Comparison of ENCODE assay signal across 11 cellular contexts in the genomic region with DNA sequence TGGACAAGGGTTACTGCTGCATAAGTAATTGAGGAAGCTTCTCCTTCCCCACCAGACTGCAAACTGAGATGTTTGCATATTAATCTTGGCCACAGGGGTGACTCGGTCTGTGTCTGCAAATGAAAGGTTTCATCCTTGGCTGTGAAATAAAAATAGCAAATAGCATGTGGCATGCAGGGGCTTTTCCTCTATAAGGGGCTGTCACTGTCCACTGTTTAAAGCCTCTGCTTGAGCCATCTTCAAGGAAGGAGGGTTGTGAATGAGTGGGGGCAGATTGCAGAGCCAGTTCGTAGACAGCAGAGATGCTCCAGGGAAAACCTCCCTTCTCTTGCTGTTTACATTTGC. TPM values are rescaled to one million over a fixed set of nuclear protein-coding genes. Genes with fewer than 3 reads are reported as not detected.
A peak's percentile ranks its signal among the peaks of the same experiment; 100 is the strongest.
DNase-seq lines count a peak whose midpoint lies in the region; ATAC-seq and TF ChIP-seq lines count a peak whose summit lies in the region.
"Had no signal": no experiment of that assay in that cellular context is flagged by ENCODE, and none has a peak within 500 bp of the region (broad histone marks: within the 10 kb centered on the region; RNA-seq: fewer than 3 reads in every experiment).

No MANE protein-coding gene starts in this region.

- H4K8ac ChIP-seq in mesenchymal stem cell (ENCODE audit: low read length): no peak overlapping the region

- H3K4me1 Mint-ChIP-seq in HFFc6 (ENCODE audit: low read depth): peaks cover 39% of the 10 kb centered on the region

- POLR2A ChIA-PET in PC-3 (lab: Charles Lee; ENCODE audit: unreplicated experiment): no interaction called here

- H3K27ac Mint-ChIP-seq in HFFc6: peak overlapping the region; percentile 16; the same call in 1 of the 2 replicates
- H3K27ac Mint-ChIP-seq: activated CD8-positive, alpha-beta T cell treated with anti-CD3 and anti-CD28 coated beads for 36 hours had no signal

- no peaks in the 10 kb centered on the region for H4K20me1 ChIP-seq in PC-3 (ENCODE audit: low read length)

- ATAC-seq in GM18505 (IDR thresholded peaks at IDR 0.05; ENCODE audit: unreplicated experiment) (no peak), PC-3 (peak; percentile 41), GM21528 (IDR thresholded peaks at IDR 0.05; ENCODE audit: low FRiP score, unreplicated experiment) (no peak)
- ATAC-seq: activated CD8-positive, alpha-beta T cell treated with anti-CD3 and anti-CD28 coated beads for 36 hours; gastrocnemius medialis had no signal

- no peak overlapping the region for H2BK120ac ChIP-seq in mesenchymal stem cell (ENCODE audit: low read depth, low read length)

- TF ChIP-seq POLR2A in GM18505 (IDR thresholded peaks at IDR 0.05; ENCODE audit: borderline replicate concordance, extremely low read depth, insufficient read depth, insufficient read length): peak; percentile 59

- H3K27me3 ChIP-seq in PC-3 (ENCODE audit: low read length) (no peaks in the 10 kb centered on the region), mesenchymal stem cell (ENCODE audit: control insufficient read depth in 1 of 2, insufficient read depth in 1 of 2, low read length in 2 of 2) (no peaks in the 10 kb centered on the region)
- H3K27me3 ChIP-seq: gastrocnemius medialis had no signal

- no TSS peak for BruUV-seq in PC-3 (replicated peaks; lab: Mats Ljungman, UMichigan)

- H2AK5ac ChIP-seq in mesenchymal stem cell (ENCODE audit: low read length, severe bottlenecking): no peak overlapping the region

- H3K9me2 ChIP-seq in PC-3 (replicated peaks; ENCODE audit: low read length): no peaks in the 10 kb centered on the region

- no peak overlapping the region for H2BK5ac ChIP-seq in mesenchymal stem cell (ENCODE audit: low read depth, low read length, poor library complexity, severe bottlenecking)

- H2BK15ac ChIP-seq in mesenchymal stem cell (ENCODE audit: low read depth, poor library complexity, severe bottlenecking): no peak overlapping the region

- peak overlapping the region; percentile 97 for H3K27ac ChIP-seq in PC-3 (ENCODE audit: low read length)
- no peak overlapping the region for H3K27ac ChIP-seq in mesenchymal stem cell (ENCODE audit: low read length, poor library complexity, severe bottlenecking)
- H3K27ac ChIP-seq: gastrocnemius medialis had no signal

- intact Hi-C loops in PC-3 (cut with micrococcal nuclease): loop anchor here (5.0 kb wide), 2 partner anchors 114 to 174 kb away; no protein-coding TSS in a partner anchor

- H3K9me3 Mint-ChIP-seq in HFFc6: no peaks in the 10 kb centered on the region
- H3K9me3 Mint-ChIP-seq: activated CD8-positive, alpha-beta T cell treated with anti-CD3 and anti-CD28 coated beads for 36 hours had no signal

- H3K79me2 ChIP-seq in PC-3 (ENCODE audit: low read length): no peaks in the 10 kb centered on the region

- no peak overlapping the region for H4K91ac ChIP-seq in mesenchymal stem cell (ENCODE audit: low read length)

- H2AFZ ChIP-seq in PC-3 (ENCODE audit: low read length) (no peak overlapping the region), mesenchymal stem cell (ENCODE audit: low read depth, low read length) (no peak overlapping the region)

- TF ChIP-seq CTCF in HFFc6 (IDR thresholded peaks at IDR 0.05) (no peak), PC-3 (conservative IDR thresholded peaks at IDR 0.05; ENCODE audit: low read depth, low read length) (no peak)

- no peaks in the 10 kb centered on the region for H3K79me1 ChIP-seq in mesenchymal stem cell (replicated peaks; ENCODE audit: low read length, poor library complexity, severe bottlenecking)

- no peak overlapping the region for H3K23ac ChIP-seq in mesenchymal stem cell (ENCODE audit: low read length in 2 of 2)

- H3K9me3 ChIP-seq in PC-3 (ENCODE audit: low read length) (no peaks in the 10 kb centered on the region), mesenchymal stem cell (ENCODE audit: control insufficient read depth, low read length) (no peaks in the 10 kb centered on the region)
- H3K9me3 ChIP-seq: gastrocnemius medialis had no signal

- H3K36me3 ChIP-seq in PC-3 (ENCODE audit: low read depth, low read length) (no peaks in the 10 kb centered on the region), mesenchymal stem cell (ENCODE audit: control insufficient read depth in 1 of 2, insufficient read depth in 2 of 2, low read depth in 1 of 2, low read length in 2 of 2) (no peaks in the 10 kb centered on the region)
- H3K36me3 ChIP-seq: gastrocnemius medialis had no signal

- WGBS in mesenchymal stem cell: 0% methylated on average over 1 of the region's 2 CpGs

- H3F3A ChIP-seq in PC-3 (ENCODE audit: low read length, unreplicated experiment): no peaks in the 10 kb centered on the region

- H3K36me3 Mint-ChIP-seq in HFFc6 (ENCODE audit: low read depth): no peaks in the 10 kb centered on the region

- CTCF ChIA-PET in PC-3 (lab: Charles Lee): interaction anchor here (1.3 kb wide), 1 partner anchor 61 kb away, joined by 3 read pairs; no protein-coding TSS in a partner anchor

- H3K4me3 ChIP-seq in PC-3 (ENCODE audit: low read length): no peak overlapping the region
- H3K4me3 ChIP-seq in mesenchymal stem cell (ENCODE audit: insufficient read depth in 1 of 2, low read depth in 1 of 2, low read length in 2 of 2): no peak overlapping the region
- H3K4me3 ChIP-seq: gastrocnemius medialis had no signal

- no peak overlapping the region for H3K4ac ChIP-seq in mesenchymal stem cell (ENCODE audit: low read depth in 1 of 2, low read length in 2 of 2)

- H3K14ac ChIP-seq in mesenchymal stem cell (ENCODE audit: low read length in 2 of 2): no peak overlapping the region

- H3K18ac ChIP-seq in mesenchymal stem cell (ENCODE audit: low read depth in 1 of 2, low read length in 2 of 2): peak overlapping the region in 1 of 2 experiments; percentile 17

- no peaks in the 10 kb centered on the region for H3K27me3 Mint-ChIP-seq in HFFc6 (ENCODE audit: insufficient read depth)
- H3K27me3 Mint-ChIP-seq: activated CD8-positive, alpha-beta T cell treated with anti-CD3 and anti-CD28 coated beads for 36 hours had no signal

- H2BK12ac ChIP-seq in mesenchymal stem cell (ENCODE audit: low read length in 2 of 2): peak overlapping the region in 1 of 2 experiments; percentile 29

- peaks cover 62% of the 10 kb centered on the region for H3K4me1 ChIP-seq in PC-3 (ENCODE audit: insufficient read depth, low read length)
- no peaks in the 10 kb centered on the region for H3K4me1 ChIP-seq in mesenchymal stem cell (ENCODE audit: control insufficient read depth, insufficient read depth, low read depth, low read length)
- H3K4me1 ChIP-seq: gastrocnemius medialis had no signal

- H3K4me2 ChIP-seq in PC-3 (ENCODE audit: low read length) (peak overlapping the region; percentile 56), mesenchymal stem cell (ENCODE audit: low read length, poor library complexity, severe bottlenecking) (no peak overlapping the region)

- H3K9ac ChIP-seq in PC-3 (ENCODE audit: low read length) (peak overlapping the region; percentile 77), mesenchymal stem cell (ENCODE audit: low read length) (no peak overlapping the region)

- no peak for DNase-seq in HFFc6
- DNase-seq in PC-3: no peak
- peak; percentile 52 for DNase-seq in mesenchymal stem cell
- DNase-seq in NCI-H2196 treated with DMSO at 0.1 percent for 48 hours (lab: John Stamatoyannopoulos, UW; ENCODE audit: unreplicated experiment): no peak
- DNase-seq in C1 segment of cervical spinal cord (lab: John Stamatoyannopoulos, UW): no peak
- no peak for DNase-seq in LoVo (ENCODE audit: low spot score)
- DNase-seq: activated CD8-positive, alpha-beta T cell treated with anti-CD3 and anti-CD28 coated beads for 36 hours; gastrocnemius medialis had no signal

- no peak overlapping the region; the same call in 1 of the 2 replicates for H3K4me3 Mint-ChIP-seq in HFFc6
- H3K4me3 Mint-ChIP-seq: activated CD8-positive, alpha-beta T cell treated with anti-CD3 and anti-CD28 coated beads for 36 hours had no signal

RNA-seq across cellular contexts. Expression of a gene that starts 33.3 kb away (rescaled TPM):
- 1,000 to 10,000 TPM; 2,364 to 3,067 (median 2,845) TPM for total RNA-seq in HFFc6 (2021; fragmentation: NEBNext Ultra II Directional; extraction: Animal tissue kit (Norgen Biotek cat#: 25700))
- 1,640 and 2,159 TPM in 2 replicates for total RNA-seq in PC-3 (2014; rRNA removed)
- polyA plus RNA-seq in mesenchymal stem cell (2013, experiment 1 of 2): 9,006 TPM
- 8,811 TPM for polyA plus RNA-seq in mesenchymal stem cell (2013, experiment 2 of 2)

RNA-seq across cellular contexts. Expression of a gene that starts 36.3 kb away (rescaled TPM):
- not detected for total RNA-seq in HFFc6 (2021; fragmentation: NEBNext Ultra II Directional; extraction: Animal tissue kit (Norgen Biotek cat#: 25700))
- total RNA-seq in PC-3 (2014; rRNA removed): not detected in 2 replicates
- 0.07 TPM for polyA plus RNA-seq in mesenchymal stem cell (2013, experiment 1 of 2)
- 0.04 TPM for polyA plus RNA-seq in mesenchymal stem cell (2013, experiment 2 of 2)
- total RNA-seq: activated CD8-positive, alpha-beta T cell treated with anti-CD3 and anti-CD28 coated beads for 36 hours; bronchial epithelial cell; gastrocnemius medialis had no signal
